In the genomic region with DNA sequence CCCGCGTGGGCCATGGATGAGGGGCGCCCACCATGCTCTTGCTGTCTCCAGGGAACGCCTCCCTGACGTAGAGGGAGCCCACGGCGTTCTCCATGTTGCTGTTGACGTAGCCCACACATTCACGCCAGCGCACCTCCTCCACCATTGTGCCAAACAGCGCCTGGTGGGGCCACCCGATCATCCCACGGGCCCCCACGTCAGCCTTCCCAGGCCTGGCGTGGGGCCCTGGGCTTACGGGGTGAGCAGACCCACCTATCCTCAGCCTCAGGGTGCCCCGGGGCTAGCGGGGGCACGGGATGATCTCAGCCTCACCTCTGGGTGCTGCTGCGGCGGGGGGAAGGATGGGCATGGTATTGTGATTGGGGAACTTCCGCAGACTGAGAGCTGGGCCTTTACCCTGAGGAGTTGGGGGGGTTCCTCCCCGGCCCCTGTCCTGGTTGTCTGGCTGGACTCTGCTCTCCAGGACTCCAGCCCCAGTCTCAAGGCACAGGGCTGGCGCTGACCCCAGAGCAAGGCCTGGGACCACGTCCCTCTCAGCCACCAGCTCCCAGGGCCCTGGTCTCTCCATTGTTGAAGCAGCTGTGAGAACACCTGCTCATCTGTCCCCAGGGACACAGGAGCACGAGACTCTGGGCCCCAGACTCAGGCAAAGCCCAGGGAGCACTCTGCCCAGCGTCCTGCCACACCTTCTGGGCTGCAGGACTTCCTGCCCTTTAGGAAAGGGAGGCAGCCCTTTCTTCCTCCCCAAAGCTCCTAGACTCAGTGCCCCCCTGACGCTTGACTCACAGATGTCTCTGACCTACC, we compare ENCODE assay signal across 19 cellular contexts. TPM values are rescaled to one million over a fixed set of nuclear protein-coding genes. Genes with fewer than 3 reads are reported as not detected.
DNase-seq lines count a peak whose midpoint lies in the region; ATAC-seq and TF ChIP-seq lines count a peak whose summit lies in the region.
"Had no signal": no experiment of that assay in that cellular context is flagged by ENCODE, and none has a peak within 500 bp of the region (broad histone marks: within the 10 kb centered on the region; RNA-seq: fewer than 3 reads in every experiment).

No MANE protein-coding gene starts in this region.

- H3K27ac Mint-ChIP-seq in type B pancreatic cell, result no peak overlapping the region
- H3K27ac Mint-ChIP-seq: GM23338 had no signal

- intact Hi-C loops in Right ventricle myocardium superior (cut with DNase I), result no loop called here
- intact Hi-C loops in left ventricle myocardium superior (cut with micrococcal nuclease), result no loop called here

- peaks cover 11% of the 10 kb centered on the region for H3K27me3 Mint-ChIP-seq in type B pancreatic cell

- ATAC-seq in Right ventricle myocardium superior (ENCODE audit: poor library complexity), result no peak
- no peak for ATAC-seq in left ventricle myocardium superior
- ATAC-seq: GM23338, pancreas, SK-N-SH treated with all-trans-retinoic acid at 6 μM for 48 hours had no signal

- no peaks in the 10 kb centered on the region for H3K36me3 Mint-ChIP-seq in type B pancreatic cell

- DNase-seq in Right ventricle myocardium superior (peak; percentile 21), left ventricle myocardium superior (no peak), NAMALWA (ENCODE audit: low spot score) (peak; percentile 51), ecto neural progenitor cell (ENCODE audit: low spot score) (peak; percentile 39), type B pancreatic cell (ENCODE audit: extremely low spot score, unreplicated experiment) (peak; percentile 63), KBM-7 (no peak), NCI-H748 (lab: John Stamatoyannopoulos, UW; ENCODE audit: unreplicated experiment) (no peak)
- no peak for DNase-seq in activated CD4-positive, alpha-beta T cell treated with anti-CD3 and anti-CD28 coated beads, Interleukin-2, amount 50 U/mL, for 4 hours
- DNase-seq: activated CD4-positive, alpha-beta T cell treated with anti-CD3 and anti-CD28 coated beads for 48 hours; activated CD8-positive, alpha-beta memory T cell treated with anti-CD3 and anti-CD28 coated beads, Interleukin-2, amount 50 U/mL, for 4 hours; Calu3; caudate nucleus; effector CD8-positive, alpha-beta T cell; glutamatergic neuron; NCI-H1694 treated with DMSO at 0.1 percent for 48 hours; stimulated activated CD4-positive, alpha-beta T cell treated with anti-CD3 and anti-CD28 coated beads, Interleukin-2, amount 100 ng/mL, for 48 hours had no signal

- no peak overlapping the region for H3K4me3 Mint-ChIP-seq in type B pancreatic cell
- H3K4me3 Mint-ChIP-seq: GM23338 had no signal

- no peaks in the 10 kb centered on the region for H3K4me1 Mint-ChIP-seq in type B pancreatic cell (ENCODE audit: unreplicated experiment)
- H3K4me1 Mint-ChIP-seq: GM23338 had no signal

- H3K9me3 Mint-ChIP-seq in type B pancreatic cell, result peaks cover 4% of the 10 kb centered on the region

- in situ Hi-C loops in KBM-7 (cut with MboI; ENCODE audit: low pct_unique_long_range_greater_than_20kb, low sequenced_read_pairs), result loop anchor here (25.0 kb wide), 1 partner anchor 191 kb away; no protein-coding TSS in a partner anchor

- no peak for TF ChIP-seq CTCF in type B pancreatic cell (conservative IDR thresholded peaks at IDR 0.05)

RNA-seq across cellular contexts. Expression of a gene that starts 10.2 kb away (rescaled TPM):
- total RNA-seq in Right ventricle myocardium superior, result 9.8 TPM
- 11.2 TPM for total RNA-seq in left ventricle myocardium superior
- total RNA-seq in type B pancreatic cell (ENCODE audit: low replicate concordance), result 33.7 and 40.3 TPM in 2 replicates

RNA-seq across cellular contexts. Expression of a gene that starts 36.1 kb away (rescaled TPM):
- 0.48 TPM for total RNA-seq in Right ventricle myocardium superior
- total RNA-seq in left ventricle myocardium superior, result not detected
- total RNA-seq in type B pancreatic cell (ENCODE audit: low replicate concordance), result 1.1 TPM in 1 of 2 replicates, not detected in the other

RNA-seq across cellular contexts. Expression of a gene that starts 40.6 kb away (rescaled TPM):
- total RNA-seq in Right ventricle myocardium superior (16.0 TPM), left ventricle myocardium superior (16.0 TPM), type B pancreatic cell (ENCODE audit: low replicate concordance) (4.2 and 8.5 TPM in 2 replicates)
- total RNA-seq: GM23338 had no signal

Comparison
In these comparisons a context has a peak if more than half of its experiments do, and no peak if none do; other contexts are left out.
1. DNase-seq: peak in Right ventricle myocardium superior (single experiment), NAMALWA (single experiment), ecto neural progenitor cell (single experiment) and type B pancreatic cell (single experiment); none in left ventricle myocardium superior (single experiment), KBM-7 (single experiment), NCI-H748 (single experiment) and activated CD4-positive, alpha-beta T cell treated with anti-CD3 and anti-CD28 coated beads, Interleukin-2, amount 50 U/mL, for 4 hours (0 of 2).